ENCODE assay signal across 8 cellular contexts in genomic region chr1:16903458-16903796, GRCh38. TPM values are rescaled to one million over a fixed set of nuclear protein-coding genes. Genes with fewer than 3 reads are reported as not detected.
DNase-seq lines count a peak whose midpoint lies in the region; TF ChIP-seq lines count a peak whose summit lies in the region.

No MANE protein-coding gene starts in this region.

- H2AK5ac ChIP-seq in neuronal stem cell (ENCODE audit: low read depth, low read length): no peak overlapping the region

- H3K18ac ChIP-seq in neuronal stem cell (ENCODE audit: low read length): no peak overlapping the region

- TF ChIP-seq CTCF in BE2C (IDR thresholded peaks at IDR 0.05; ENCODE audit: low read depth, low read length) (no peak), KMS-11 (conservative IDR thresholded peaks at IDR 0.05; ENCODE audit: low read depth, low read length) (no peak)

- H4K20me1 ChIP-seq in KMS-11 (ENCODE audit: insufficient read depth): no peaks in the 10 kb centered on the region

- no peak overlapping the region for H2BK15ac ChIP-seq in neuronal stem cell (ENCODE audit: low read length)

- H4K91ac ChIP-seq in neuronal stem cell (ENCODE audit: low read depth, low read length, poor library complexity): no peak overlapping the region

- no peak overlapping the region for H2BK5ac ChIP-seq in neuronal stem cell (ENCODE audit: low read length)

- no peak overlapping the region for H3K23ac ChIP-seq in neuronal stem cell (ENCODE audit: low read depth, low read length, poor library complexity)

- H3K4ac ChIP-seq in neuronal stem cell (ENCODE audit: low read length): no peak overlapping the region

- no peak overlapping the region for H3K14ac ChIP-seq in neuronal stem cell (ENCODE audit: low read length)

- no peak for DNase-seq in BE2C
- DNase-seq in neuronal stem cell (ENCODE audit: low spot score): no peak
- DNase-seq in DMS 273 (lab: John Stamatoyannopoulos, UW; ENCODE audit: unreplicated experiment): no peak
- no peak for DNase-seq in head of caudate nucleus
- DNase-seq in stimulated activated CD4-positive, alpha-beta T cell treated with anti-CD3 and anti-CD28 coated beads, Interleukin-2, amount 100 ng/mL, for 24 hours: no peak
- no peak for DNase-seq in LoVo (ENCODE audit: low spot score)

- H3K79me2 ChIP-seq in KMS-11 (ENCODE audit: insufficient read depth, low read depth): no peaks in the 10 kb centered on the region

- H4K8ac ChIP-seq in neuronal stem cell (ENCODE audit: low read depth, low read length): no peak overlapping the region

- no peaks in the 10 kb centered on the region for H3K9me3 ChIP-seq in BE2C
- peaks cover 4% of the 10 kb centered on the region for H3K9me3 ChIP-seq in ectodermal cell (ENCODE audit: control insufficient read depth, low read length)
- H3K9me3 ChIP-seq in neuronal stem cell (replicated peaks in 1 of 2; ENCODE audit: control insufficient read depth in 2 of 2, insufficient read depth in 1 of 2, low read depth in 1 of 2, low read length in 2 of 2): peaks cover 5 to 8% of the 10 kb centered on the region in 2 donors

- intact Hi-C loops in head of caudate nucleus (cut with DNase I): no loop called here

- H2AFZ ChIP-seq in KMS-11 (ENCODE audit: low read depth) (peak overlapping the region; percentile 78), neuronal stem cell (ENCODE audit: low read length) (peak overlapping the region; percentile 59)

- H3K36me3 ChIP-seq in BE2C (no peaks in the 10 kb centered on the region), KMS-11 (ENCODE audit: insufficient read depth) (no peaks in the 10 kb centered on the region), ectodermal cell (ENCODE audit: control insufficient read depth, insufficient read depth, low read length) (no peaks in the 10 kb centered on the region), neuronal stem cell (replicated peaks in 1 of 2; ENCODE audit: control insufficient read depth in 2 of 2, insufficient read depth in 2 of 2, low read length in 2 of 2) (no peaks in the 10 kb centered on the region)

- H3K4me1 ChIP-seq in BE2C (0 out of 2 replicates have a peak, but pooled peaks cover 4% of the 10 kb centered on the region), KMS-11 (ENCODE audit: low read depth, poor library complexity, severe bottlenecking) (peaks cover 58% of the 10 kb centered on the region), ectodermal cell (ENCODE audit: control insufficient read depth, insufficient read depth, low read length) (peaks cover 5% of the 10 kb centered on the region), neuronal stem cell (ENCODE audit: control insufficient read depth in 2 of 2, insufficient read depth in 1 of 2, low read depth in 1 of 2, low read length in 2 of 2) (peaks cover 1 to 7% of the 10 kb centered on the region in 2 donors)

- H3K9ac ChIP-seq in KMS-11 (peak overlapping the region; percentile 91), neuronal stem cell (ENCODE audit: low read depth, low read length, poor library complexity) (no peak overlapping the region)

- H3K27me3 ChIP-seq in BE2C (no peaks in the 10 kb centered on the region), KMS-11 (ENCODE audit: insufficient read depth, low read depth) (no peaks in the 10 kb centered on the region), ectodermal cell (ENCODE audit: control insufficient read depth, insufficient read depth, low read length, poor library complexity, severe bottlenecking) (no peaks in the 10 kb centered on the region), neuronal stem cell (ENCODE audit: control insufficient read depth in 3 of 3, insufficient read depth in 3 of 3, low read depth in 1 of 3, low read length in 3 of 3) (no peaks in the 10 kb centered on the region)

- H3K27ac ChIP-seq in KMS-11 (peak overlapping the region; percentile 94), ectodermal cell (ENCODE audit: insufficient read depth, low read depth, low read length, poor library complexity, severe bottlenecking) (peak overlapping the region; percentile 100), neuronal stem cell (replicated peaks; ENCODE audit: low read length) (peak overlapping the region; percentile 16)

- H3K79me1 ChIP-seq in neuronal stem cell (ENCODE audit: low read depth, low read length): no peaks in the 10 kb centered on the region

- H3K4me3 ChIP-seq in BE2C (ENCODE audit: low read depth, low read length) (peak overlapping the region; percentile 61), KMS-11 (IDR thresholded peaks at IDR 0.05; ENCODE audit: insufficient read depth, low read depth, low read length) (no peak overlapping the region), ectodermal cell (ENCODE audit: insufficient read depth, low read depth, low read length) (peak overlapping the region; percentile 11), neuronal stem cell (ENCODE audit: low read length in 2 of 2) (no peak overlapping the region)

- peak overlapping the region; percentile 97 for H3K4me2 ChIP-seq in KMS-11
- H3K4me2 ChIP-seq in neuronal stem cell (ENCODE audit: insufficient read depth, low read length, poor library complexity, severe bottlenecking): no peak overlapping the region

- no peak overlapping the region for H2BK12ac ChIP-seq in neuronal stem cell (ENCODE audit: low read length)

- no peak overlapping the region for H2BK120ac ChIP-seq in neuronal stem cell (ENCODE audit: low read depth, low read length)

RNA-seq across cellular contexts. Expression of gene RNU1-2, which starts 7.6 kb away (rescaled TPM):
- 5.0 TPM for polyA plus RNA-seq in BE2C (2012; ENCODE audit: insufficient read depth, insufficient read length, low read depth)
- polyA plus RNA-seq in ectodermal cell (2013, experiment 1 of 4): 2,448 TPM
- polyA plus RNA-seq in ectodermal cell (2013, experiment 2 of 4): 3,281 TPM
- 16,052 TPM for polyA plus RNA-seq in ectodermal cell (2013, experiment 3 of 4)
- polyA plus RNA-seq in ectodermal cell (2013, experiment 4 of 4): 9,026 TPM
- polyA plus RNA-seq in neuronal stem cell (2013, experiment 1 of 2): 14.3 TPM
- polyA plus RNA-seq in neuronal stem cell (2013, experiment 2 of 2): 15.9 TPM

RNA-seq across cellular contexts. Expression of gene CROCC, which starts 18.3 kb away (rescaled TPM):
- 20.4 TPM for polyA plus RNA-seq in BE2C (2012; ENCODE audit: insufficient read depth, insufficient read length, low read depth)
- polyA plus RNA-seq in ectodermal cell (2013, experiment 1 of 4): 61.3 TPM
- polyA plus RNA-seq in ectodermal cell (2013, experiment 2 of 4): 60.1 TPM
- 43.9 TPM for polyA plus RNA-seq in ectodermal cell (2013, experiment 3 of 4)
- 50.1 TPM for polyA plus RNA-seq in ectodermal cell (2013, experiment 4 of 4)
- polyA plus RNA-seq in neuronal stem cell (2013, experiment 1 of 2): 26.8 TPM
- polyA plus RNA-seq in neuronal stem cell (2013, experiment 2 of 2): 24.4 TPM

Comparison
In these comparisons a context has a peak if more than half of its experiments do, and no peak if none do; other contexts are left out.
1. H3K4me3 ChIP-seq: peak in BE2C (single experiment) and ectodermal cell (single experiment); none in KMS-11 (single experiment) and neuronal stem cell (0 of 2).
2. H3K27ac ChIP-seq: peak in every context shown above with its lines; median percentile 100 in ectodermal cell; 94 in KMS-11; 16 in neuronal stem cell.